In genomic region chr9:114082017-114082735, GRCh38 we compare ENCODE assay signal across 8 cellular contexts. TPM values are rescaled to one million over a fixed set of nuclear protein-coding genes. Genes with fewer than 3 reads are reported as not detected.
DNase-seq lines count a peak whose midpoint lies in the region; ATAC-seq lines count a peak whose summit lies in the region.

No MANE protein-coding gene starts in this region.

- DNase-seq in C1 segment of cervical spinal cord (lab: John Stamatoyannopoulos, UW) (peak in 13 of 14 donors; percentile 21 to 83 (median 69)), NCI-H82 treated with DMSO at 0.1 percent for 48 hours (lab: John Stamatoyannopoulos, UW; ENCODE audit: unreplicated experiment) (peak; percentile 81), medulla oblongata (ENCODE audit: extremely low spot score) (peak; percentile 96)
- DNase-seq in activated CD4-positive, alpha-beta memory T cell treated with anti-CD3 and anti-CD28 coated beads for 36 hours: peak; percentile 87
- DNase-seq in effector CD4-positive, alpha-beta T cell: peak; percentile 72
- peak; percentile 35 for DNase-seq in stimulated activated CD8-positive, alpha-beta memory T cell treated with anti-CD3 and anti-CD28 coated beads, Interleukin-12 subunit alpha, Interleukin-12 subunit beta, amount 100 ng/mL, for 4 hours (ENCODE audit: low read depth)

- POLR2A ChIA-PET in activated CD4-positive, alpha-beta memory T cell treated with anti-CD3 and anti-CD28 coated beads for 36 hours (lab: Charles Lee): interaction anchor here (1.1 kb wide), 1 partner anchor 8 kb away, joined by 3 read pairs; no protein-coding TSS in a partner anchor

- CTCF ChIA-PET in activated CD4-positive, alpha-beta memory T cell treated with anti-CD3 and anti-CD28 coated beads for 36 hours (lab: Charles Lee): interaction anchor here (0.5 to 7.5 kb wide), 46 partner anchors 9 to 481 kb away, joined by 3 to 92 read pairs (median 4); partner anchors contain the start of genes COL27A1 and KIF12

- intact Hi-C loops in activated CD4-positive, alpha-beta memory T cell treated with anti-CD3 and anti-CD28 coated beads for 36 hours (cut with micrococcal nuclease): loop anchor here (1.0 kb wide), 2 partner anchors 209 to 223 kb away; no protein-coding TSS in a partner anchor

- H3K9me3 Mint-ChIP-seq in activated CD4-positive, alpha-beta memory T cell treated with anti-CD3 and anti-CD28 coated beads for 36 hours: no peaks in the 10 kb centered on the region

- no peak overlapping the region for H3K27ac Mint-ChIP-seq in activated CD4-positive, alpha-beta memory T cell treated with anti-CD3 and anti-CD28 coated beads for 36 hours

- H3K4me1 Mint-ChIP-seq in activated CD4-positive, alpha-beta memory T cell treated with anti-CD3 and anti-CD28 coated beads for 36 hours (ENCODE audit: low read depth): no peaks in the 10 kb centered on the region

- no peaks in the 10 kb centered on the region for H3K27me3 Mint-ChIP-seq in activated CD4-positive, alpha-beta memory T cell treated with anti-CD3 and anti-CD28 coated beads for 36 hours

- ATAC-seq in GM19324 (IDR thresholded peaks at IDR 0.05; ENCODE audit: low FRiP score, unreplicated experiment): peak; percentile 67
- ATAC-seq in HG03571 (IDR thresholded peaks at IDR 0.05; ENCODE audit: unreplicated experiment): peak; percentile 72

- H3K36me3 Mint-ChIP-seq in activated CD4-positive, alpha-beta memory T cell treated with anti-CD3 and anti-CD28 coated beads for 36 hours: no peaks in the 10 kb centered on the region

- no peak overlapping the region for H3K4me3 Mint-ChIP-seq in activated CD4-positive, alpha-beta memory T cell treated with anti-CD3 and anti-CD28 coated beads for 36 hours

RNA-seq across cellular contexts. Expression of gene AMBP, which starts 4.1 kb away (rescaled TPM):
- total RNA-seq in activated CD4-positive, alpha-beta memory T cell treated with anti-CD3 and anti-CD28 coated beads for 36 hours: not detected

RNA-seq across cellular contexts. Expression of gene KIF12, which starts 16.9 kb away (rescaled TPM):
- total RNA-seq in activated CD4-positive, alpha-beta memory T cell treated with anti-CD3 and anti-CD28 coated beads for 36 hours: not detected

Comparison
In these comparisons a context has a peak if more than half of its experiments do, and no peak if none do; other contexts are left out.
1. Peak in every context shown above with its lines: DNase-seq and ATAC-seq.
2. DNase-seq: peak in every context shown above with its lines; median percentile 96 in medulla oblongata; 87 in activated CD4-positive, alpha-beta memory T cell treated with anti-CD3 and anti-CD28 coated beads for 36 hours; 81 in NCI-H82 treated with DMSO at 0.1 percent for 48 hours; 72 in effector CD4-positive, alpha-beta T cell; 69 in C1 segment of cervical spinal cord; 35 in stimulated activated CD8-positive, alpha-beta memory T cell treated with anti-CD3 and anti-CD28 coated beads, Interleukin-12 subunit alpha, Interleukin-12 subunit beta, amount 100 ng/mL, for 4 hours.